Comparison of ENCODE assay signal across 8 cellular contexts in genomic region chr13:26221721-26222522, GRCh38. TPM values are rescaled to one million over a fixed set of nuclear protein-coding genes. Genes with fewer than 3 reads are reported as not detected.
DNase-seq lines count a peak whose midpoint lies in the region; ATAC-seq and TF ChIP-seq lines count a peak whose summit lies in the region.

RNF6 (minus strand) TSS chr13:26222314; CDS start chr13:26219649, 2,665 bp downstream.

- H3K27ac ChIP-seq in heart right ventricle (peak within 1 kb of the TSS; percentile 92 to 99 (median 96)), upper lobe of left lung (peak within 1 kb of the TSS; percentile 96 to 99 (median 98))

- H3K4me3 ChIP-seq in heart right ventricle (peak within 1 kb of the TSS; percentile 66 to 99 (median 92)), upper lobe of left lung (peak within 1 kb of the TSS; percentile 69 to 98 (median 80))

- DNase-seq in GM13976 (ENCODE audit: low spot score) = peak; percentile 95
- peak; percentile 92 for DNase-seq in NCI-H146 treated with DMSO at 0.1 percent for 48 hours (lab: John Stamatoyannopoulos, UW; ENCODE audit: unreplicated experiment)
- DNase-seq in amniotic epithelial cell (ENCODE audit: low read depth) = peak; percentile 99
- DNase-seq in heart right ventricle = peak; percentile 85 to 97
- DNase-seq in posterior cingulate gyrus = peak; percentile 83 to 98 (median 93)
- DNase-seq in upper lobe of left lung = peak; percentile 97 to 100

- ATAC-seq in HG02870 (IDR thresholded peaks at IDR 0.05; ENCODE audit: unreplicated experiment) (peak; percentile 97), heart right ventricle (peak; percentile 99), upper lobe of left lung (ENCODE audit: low FRiP score in 2 of 2) (peak; percentile 99)

- H3K9me3 ChIP-seq in heart right ventricle (no peaks in the 10 kb centered on the region), upper lobe of left lung (no peaks in the 10 kb centered on the region)

- TF ChIP-seq POLR2A in upper lobe of left lung (IDR thresholded peaks at IDR 0.05) = peak in 3 of 4 donors; percentile 46 to 80 (median 67)

- in situ Hi-C loops in GM13976 (cut with MboI; ENCODE audit: low sequenced_read_pairs, unreplicated experiment) = no loop called here

- H3K27me3 ChIP-seq in heart right ventricle (no peaks in the 10 kb centered on the region), upper lobe of left lung (no peaks in the 10 kb centered on the region)

- no peak for TF ChIP-seq EP300 in upper lobe of left lung (IDR thresholded peaks at IDR 0.05)

- TF ChIP-seq CTCF in GM13976 (IDR thresholded peaks at IDR 0.05; ENCODE audit: borderline replicate concordance, control extremely low read depth, extremely low read depth, insufficient read depth, missing control alignments) = no peak
- TF ChIP-seq CTCF in heart right ventricle (IDR thresholded peaks at IDR 0.05) = peak in 2 of 9 donors; percentile 14 to 15
- peak in 4 of 6 experiments; percentile 17 to 48 (median 31) for TF ChIP-seq CTCF in upper lobe of left lung (IDR thresholded peaks at IDR 0.05)

- H3K36me3 ChIP-seq in heart right ventricle (peaks cover 0 to 37% (median 30%) of the 10 kb centered on the region in 9 donors), upper lobe of left lung (peaks cover 19 to 34% (median 23%) of the 10 kb centered on the region in 4 donors)

- 0% methylated on average over 67 of the region's 67 CpGs for WGBS in heart right ventricle, 2 donors
- WGBS in upper lobe of left lung, 2 donors = 0 to 1% methylated on average over 4 to 24 of the region's 67 CpGs

- intact Hi-C loops in T-helper 1 cell treated with Interleukin-12 subunit alpha and Interleukin-12 subunit beta and Interleukin-4 antibody, amounts not matched to agents 30 ng/mL and 1 ng/mL, for 36 hours (cut with micrococcal nuclease) = loop anchor here (1.0 to 10.0 kb wide), 14 partner anchors 31 to 1960 kb away; partner anchors contain the start of genes MTIF3, MTMR6, NUP58 and POLR1D
- intact Hi-C loops in heart right ventricle (cut with DNase I) = loop anchor here in 2 of 10 donors (1.0 to 5.0 kb wide), 2 partner anchors 32 to 35 kb away; partner anchors contain the start of gene CDK8 (in 1 of the 2)
- intact Hi-C loops in posterior cingulate gyrus (cut with DNase I) = loop anchor here (2.0 kb wide), 2 partner anchors 33 to 35 kb away; partner anchors contain the start of gene CDK8

- H3K4me1 ChIP-seq in heart right ventricle = peaks cover 3 to 31% (median 27%) of the 10 kb centered on the region in 9 donors
- H3K4me1 ChIP-seq in upper lobe of left lung = peaks cover 14 to 25% (median 23%) of the 10 kb centered on the region in 4 donors

RNA-seq across cellular contexts. Expression of gene RNF6, which starts in this region (rescaled TPM):
- 51.1 and 52.2 TPM in 2 replicates for total RNA-seq in T-helper 1 cell treated with Interleukin-12 subunit alpha and Interleukin-12 subunit beta and Interleukin-4 antibody, amounts not matched to agents 30 ng/mL and 1 ng/mL, for 36 hours
- 10 to 100 TPM; 17.2 to 26.6 (median 24.5) TPM for total RNA-seq in heart right ventricle
- polyA plus RNA-seq in heart right ventricle = 10 to 100 TPM in 1 of 2 donors, 1 to 10 TPM in 1; 8.8 to 15.7 TPM
- total RNA-seq in upper lobe of left lung = 10 to 100 TPM; 14.7 to 39.9 (median 30.7) TPM

Comparison
In these comparisons a context has a peak if more than half of its experiments do, and no peak if none do; other contexts are left out.
1. Peak in every context shown above with its lines: DNase-seq, ATAC-seq, H3K4me3 ChIP-seq and H3K27ac ChIP-seq.